14 cellular contexts compared by ENCODE assay signal in the genomic region with DNA sequence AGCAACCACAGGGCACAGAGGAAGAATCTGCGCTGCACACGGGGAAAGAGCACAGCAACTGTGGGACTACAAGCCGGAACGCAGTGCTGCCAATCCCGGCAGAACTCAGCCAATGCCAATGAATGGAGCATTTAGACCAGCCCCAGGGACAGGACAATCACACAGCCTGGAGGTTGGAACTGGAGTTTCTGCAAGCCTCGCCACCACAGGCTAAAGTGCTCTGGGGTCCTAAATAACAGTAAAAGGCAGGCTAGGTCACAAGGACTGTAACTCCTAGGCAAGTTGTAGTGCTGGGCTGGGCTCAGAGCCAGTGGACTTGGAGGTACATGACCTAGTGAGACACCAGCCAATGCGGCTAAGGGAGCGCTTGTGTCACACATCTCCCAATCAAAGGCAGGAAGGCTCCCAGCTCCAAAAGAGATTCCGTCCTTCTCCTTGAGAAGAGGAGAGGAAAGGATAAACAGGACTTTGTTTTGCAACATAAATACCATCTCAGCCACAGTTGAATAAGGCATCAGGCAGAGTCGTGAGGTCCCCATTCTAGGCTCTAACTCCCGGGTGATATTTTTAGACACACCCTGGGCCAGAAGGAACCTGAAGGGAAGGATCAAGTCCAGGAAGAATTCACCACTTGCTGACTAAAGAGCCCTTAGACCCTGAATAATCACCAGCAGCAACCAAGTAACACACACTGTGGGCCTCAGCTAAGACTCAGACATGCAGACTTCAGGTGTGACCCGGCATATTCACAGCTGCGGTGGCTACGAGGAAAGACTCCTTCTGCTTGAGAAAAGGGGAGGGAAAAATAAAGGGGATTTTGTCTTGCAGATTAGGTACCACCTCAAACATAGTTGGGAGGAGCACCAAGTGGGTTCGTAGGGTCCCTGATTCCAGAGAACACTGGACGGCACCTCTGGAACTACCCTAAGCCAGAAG.
A peak's percentile ranks its signal among the peaks of the same experiment; 100 is the strongest.
DNase-seq lines count a peak whose midpoint lies in the region; ATAC-seq and TF ChIP-seq lines count a peak whose summit lies in the region.
"Had no signal": no experiment of that assay in that cellular context is flagged by ENCODE, and none has a peak within 500 bp of the region (broad histone marks: within the 10 kb centered on the region; RNA-seq: fewer than 3 reads in every experiment).

No MANE protein-coding gene starts in this region.

- ATAC-seq in GM21381 (IDR thresholded peaks at IDR 0.05; ENCODE audit: unreplicated experiment), result no peak
- ATAC-seq: HCT116 had no signal

- DNase-seq in Ammon's horn (ENCODE audit: low spot score), result peak; percentile 87
- DNase-seq in anterior cingulate cortex (lab: John Stamatoyannopoulos, UW), result peak in 52 of 58 donors; percentile 18 to 82 (median 50)
- DNase-seq in globus pallidus (ENCODE audit: low spot score), result peak; percentile 75
- DNase-seq in nephron progenitor cell, result no peak
- no peak for DNase-seq in activated T-helper 2 cell treated with anti-CD3 and anti-CD28 coated beads, Interferon-gamma antibody, Interleukin-2, Interleukin-4, amounts not matched to agents 10 μg/mL and 5 μg/mL and 100 μg/mL, durations not matched to agents 14 hours and 24 hours and 36 hours (ENCODE audit: low spot score)
- DNase-seq in stimulated activated CD4-positive, alpha-beta T cell treated with anti-CD3 and anti-CD28 coated beads, Interleukin-15, amount 100 ng/mL, for 24 hours, result no peak
- DNase-seq in NCI-H1048 (lab: John Stamatoyannopoulos, UW), result no peak
- DNase-seq: ACHN; activated CD4-positive, CD25-positive, alpha-beta regulatory T cell treated with anti-CD3 and anti-CD28 coated beads, Interleukin-2, amount 50 U/mL, for 72 hours; KG1; NCI-H1694 treated with DMSO at 0.1 percent for 48 hours had no signal

- peaks cover 31% of the 10 kb centered on the region for H3K36me3 Mint-ChIP-seq in nephron progenitor cell (ENCODE audit: low read depth)
- H3K36me3 Mint-ChIP-seq in activated T-helper 2 cell treated with anti-CD3 and anti-CD28 coated beads, Interferon-gamma antibody, Interleukin-2, Interleukin-4, amounts not matched to agents 10 μg/mL and 5 μg/mL and 100 μg/mL, durations not matched to agents 14 hours and 24 hours and 36 hours (ENCODE audit: low read depth), result peaks cover 46% of the 10 kb centered on the region

- intact Hi-C loops in activated T-helper 2 cell treated with anti-CD3 and anti-CD28 coated beads, Interferon-gamma antibody, Interleukin-2, Interleukin-4, amounts not matched to agents 10 μg/mL and 5 μg/mL and 100 μg/mL, durations not matched to agents 14 hours and 24 hours and 36 hours (cut with micrococcal nuclease), result no loop called here

- H3K27me3 Mint-ChIP-seq in nephron progenitor cell (ENCODE audit: low read depth, poor library complexity), result no peaks in the 10 kb centered on the region
- no peaks in the 10 kb centered on the region for H3K27me3 Mint-ChIP-seq in activated T-helper 2 cell treated with anti-CD3 and anti-CD28 coated beads, Interferon-gamma antibody, Interleukin-2, Interleukin-4, amounts not matched to agents 10 μg/mL and 5 μg/mL and 100 μg/mL, durations not matched to agents 14 hours and 24 hours and 36 hours (ENCODE audit: low read depth)
- H3K27me3 Mint-ChIP-seq: type B pancreatic cell had no signal

- H3K9me3 Mint-ChIP-seq in nephron progenitor cell, result peaks cover 10% of the 10 kb centered on the region
- H3K9me3 Mint-ChIP-seq in activated T-helper 2 cell treated with anti-CD3 and anti-CD28 coated beads, Interferon-gamma antibody, Interleukin-2, Interleukin-4, amounts not matched to agents 10 μg/mL and 5 μg/mL and 100 μg/mL, durations not matched to agents 14 hours and 24 hours and 36 hours, result peaks cover 12% of the 10 kb centered on the region

- no peak for TF ChIP-seq CTCF in nephron progenitor cell (IDR thresholded peaks at IDR 0.05)

- peak overlapping the region; percentile 92 for H3K27ac Mint-ChIP-seq in nephron progenitor cell
- H3K27ac Mint-ChIP-seq in activated T-helper 2 cell treated with anti-CD3 and anti-CD28 coated beads, Interferon-gamma antibody, Interleukin-2, Interleukin-4, amounts not matched to agents 10 μg/mL and 5 μg/mL and 100 μg/mL, durations not matched to agents 14 hours and 24 hours and 36 hours, result no peak overlapping the region
- H3K27ac Mint-ChIP-seq: type B pancreatic cell had no signal

- H3K4me3 Mint-ChIP-seq in nephron progenitor cell, result no peak overlapping the region
- H3K4me3 Mint-ChIP-seq in activated T-helper 2 cell treated with anti-CD3 and anti-CD28 coated beads, Interferon-gamma antibody, Interleukin-2, Interleukin-4, amounts not matched to agents 10 μg/mL and 5 μg/mL and 100 μg/mL, durations not matched to agents 14 hours and 24 hours and 36 hours (ENCODE audit: low read depth), result no peak overlapping the region
- H3K4me3 Mint-ChIP-seq: type B pancreatic cell had no signal

- peaks cover 11% of the 10 kb centered on the region for H3K4me1 Mint-ChIP-seq in nephron progenitor cell
- peaks cover 13% of the 10 kb centered on the region for H3K4me1 Mint-ChIP-seq in activated T-helper 2 cell treated with anti-CD3 and anti-CD28 coated beads, Interferon-gamma antibody, Interleukin-2, Interleukin-4, amounts not matched to agents 10 μg/mL and 5 μg/mL and 100 μg/mL, durations not matched to agents 14 hours and 24 hours and 36 hours (ENCODE audit: low read depth)

Comparison
In these comparisons a context has a peak if more than half of its experiments do, and no peak if none do; other contexts are left out.
1. DNase-seq: peak in Ammon's horn (single experiment), anterior cingulate cortex (52 of 58) and globus pallidus (single experiment); none in nephron progenitor cell (single experiment), activated T-helper 2 cell treated with anti-CD3 and anti-CD28 coated beads, Interferon-gamma antibody, Interleukin-2, Interleukin-4, amounts not matched to agents 10 μg/mL and 5 μg/mL and 100 μg/mL, durations not matched to agents 14 hours and 24 hours and 36 hours (single experiment), stimulated activated CD4-positive, alpha-beta T cell treated with anti-CD3 and anti-CD28 coated beads, Interleukin-15, amount 100 ng/mL, for 24 hours (single experiment) and NCI-H1048 (single experiment).